Comparison of ENCODE assay signal across 7 cellular contexts in the genomic region with DNA sequence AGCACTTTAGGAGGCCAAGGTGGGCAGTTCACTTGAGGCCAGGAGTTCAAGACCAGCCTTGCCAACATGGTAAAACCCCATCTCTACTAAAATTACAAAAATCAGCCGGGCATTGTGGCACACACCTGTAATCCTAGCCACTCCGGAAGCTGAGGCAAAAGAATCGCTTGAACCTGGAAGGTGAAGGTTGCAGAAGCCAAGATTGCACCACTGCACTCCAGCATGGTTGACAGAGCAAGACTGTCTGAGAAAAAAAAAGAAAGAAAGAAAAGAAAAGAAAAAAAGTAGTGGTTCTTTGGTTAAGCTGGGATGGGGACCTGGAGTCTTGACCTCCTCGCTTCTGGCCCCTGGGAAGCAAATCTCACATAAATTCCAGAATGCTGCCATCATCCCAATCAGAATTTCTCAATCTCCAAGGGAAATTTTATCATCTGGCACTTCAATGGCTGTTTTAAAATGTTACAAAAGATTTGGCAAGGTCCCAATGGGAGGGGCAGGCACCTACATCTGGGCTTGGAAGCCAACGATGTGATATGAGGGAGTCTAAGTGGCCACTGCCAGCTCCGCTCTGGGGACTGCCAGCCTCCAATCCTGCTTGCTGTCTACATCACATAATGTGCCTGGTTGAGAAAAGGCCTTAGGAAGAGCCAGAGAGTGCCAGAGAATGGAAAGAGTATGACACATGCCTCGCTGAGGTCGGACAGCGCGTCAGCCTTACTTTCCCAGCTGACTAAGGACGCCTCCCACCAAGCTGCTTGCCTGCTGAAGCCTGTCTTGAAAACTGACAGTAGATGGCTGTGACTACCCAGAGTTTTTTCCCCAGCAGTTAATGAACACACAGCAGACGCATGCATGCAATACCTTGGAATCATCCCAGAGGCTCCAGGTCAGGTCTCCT. TPM values are rescaled to one million over a fixed set of nuclear protein-coding genes. Genes with fewer than 3 reads are reported as not detected.
DNase-seq lines count a peak whose midpoint lies in the region; FAIRE-seq and TF ChIP-seq lines count a peak whose summit lies in the region.

No MANE protein-coding gene starts in this region.

- H3K27me3 ChIP-seq in mammary epithelial cell (ENCODE audit: insufficient read depth, low read length), result no peaks in the 10 kb centered on the region

- H3K9ac ChIP-seq in mammary epithelial cell (ENCODE audit: insufficient read depth, low read length), result no peak overlapping the region

- H3K36me3 ChIP-seq in mammary epithelial cell (ENCODE audit: insufficient read depth, low read length), result no peaks in the 10 kb centered on the region

- no peaks in the 10 kb centered on the region for H4K20me1 ChIP-seq in mammary epithelial cell (ENCODE audit: insufficient read depth, low read length)

- in situ Hi-C loops in mammary epithelial cell (cut with MboI; ENCODE audit: low sequenced_read_pairs in 2 of 2), result no loop called here

- dilution Hi-C loops in mammary epithelial cell (cut with HindIII; ENCODE audit: low sequenced_read_pairs), result no loop called here

- H3K9me3 ChIP-seq in mammary epithelial cell (replicated peaks; ENCODE audit: insufficient read depth, low read length), result no peaks in the 10 kb centered on the region

- CTCF ChIA-PET in mammary epithelial cell (lab: Charles Lee; ENCODE audit: low non-redundant PET), result interaction anchor here (0.6 to 0.7 kb wide), 3 partner anchors 12 to 280 kb away, joined by 3 to 7 read pairs (median 3); no protein-coding TSS in a partner anchor

- no peak for FAIRE-seq in urothelium cell line (lab: Jason Lieb, UNC)

- H3K4me1 ChIP-seq in mammary epithelial cell (ENCODE audit: insufficient read depth, low read length), result peaks cover 29% of the 10 kb centered on the region

- TF ChIP-seq CTCF in mammary epithelial cell (conservative IDR thresholded peaks at IDR 0.05 in 1 of 2, IDR thresholded peaks at IDR 0.05 in 1 of 2; ENCODE audit: extremely low read depth in 1 of 2, insufficient read depth in 1 of 2, low read depth in 1 of 2, low read length in 2 of 2) (peak; percentile 9 to 31), GM10266 (IDR thresholded peaks at IDR 0.05; ENCODE audit: control insufficient read depth, insufficient read depth, low read depth, missing control alignments) (no peak)

- peak overlapping the region in 1 of 3 experiments; percentile 31 for H3K4me3 ChIP-seq in mammary epithelial cell (replicated peaks in 1 of 3; ENCODE audit: insufficient read depth in 1 of 3, low read depth in 2 of 3, low read length in 3 of 3)

- TSS peak; percentile 77 for BruUV-seq in mammary epithelial cell (replicated peaks; lab: Mats Ljungman, UMichigan)

- peak; percentile 4 for DNase-seq in MV-4-11 (lab: John Stamatoyannopoulos, UW)
- DNase-seq in mammary epithelial cell, result peak; percentile 97
- peak; percentile 12 for DNase-seq in medulla oblongata (ENCODE audit: extremely low spot score)
- DNase-seq in urothelium cell line (ENCODE audit: low spot score), result peak; percentile 87
- no peak for DNase-seq in D341Med (ENCODE audit: low spot score)
- no peak for DNase-seq in GM10266 (ENCODE audit: extremely low spot score)
- no peak for DNase-seq in NCI-H748 treated with DMSO at 0.1 percent for 48 hours (lab: John Stamatoyannopoulos, UW)

- peak overlapping the region; percentile 72 for H2AFZ ChIP-seq in mammary epithelial cell (ENCODE audit: low read depth, low read length)

- H3K79me2 ChIP-seq in mammary epithelial cell (ENCODE audit: insufficient read depth, low read length), result no peaks in the 10 kb centered on the region

- H3K27ac ChIP-seq in mammary epithelial cell (ENCODE audit: insufficient read depth, low read depth, low read length), result peak overlapping the region; percentile 72

- WGBS in mammary epithelial cell (ENCODE audit: low coverage, missing lambda C conversion rate), result 25% methylated on average over 12 of the region's 12 CpGs

- intact Hi-C loops in mammary epithelial cell (cut with micrococcal nuclease), result loop anchor here (1.0 to 2.0 kb wide), 4 partner anchors 10 to 37 kb away; no protein-coding TSS in a partner anchor

- peak overlapping the region; percentile 56 for H3K4me2 ChIP-seq in mammary epithelial cell (ENCODE audit: insufficient read depth, low read depth, low read length)

RNA-seq across cellular contexts. Expression of a gene that starts 42.1 kb away (rescaled TPM):
- 100 to 1,000 TPM; 164 to 214 TPM for total RNA-seq in mammary epithelial cell
- 228 TPM for polyA plus RNA-seq in mammary epithelial cell
- polyA minus RNA-seq in mammary epithelial cell, result 74.5 TPM

Comparison
In these comparisons a context has a peak if more than half of its experiments do, and no peak if none do; other contexts are left out.
1. DNase-seq: peak in MV-4-11 (single experiment), mammary epithelial cell (single experiment), medulla oblongata (single experiment) and urothelium cell line (single experiment); none in D341Med (single experiment), GM10266 (single experiment) and NCI-H748 treated with DMSO at 0.1 percent for 48 hours (single experiment).